In the genomic region with DNA sequence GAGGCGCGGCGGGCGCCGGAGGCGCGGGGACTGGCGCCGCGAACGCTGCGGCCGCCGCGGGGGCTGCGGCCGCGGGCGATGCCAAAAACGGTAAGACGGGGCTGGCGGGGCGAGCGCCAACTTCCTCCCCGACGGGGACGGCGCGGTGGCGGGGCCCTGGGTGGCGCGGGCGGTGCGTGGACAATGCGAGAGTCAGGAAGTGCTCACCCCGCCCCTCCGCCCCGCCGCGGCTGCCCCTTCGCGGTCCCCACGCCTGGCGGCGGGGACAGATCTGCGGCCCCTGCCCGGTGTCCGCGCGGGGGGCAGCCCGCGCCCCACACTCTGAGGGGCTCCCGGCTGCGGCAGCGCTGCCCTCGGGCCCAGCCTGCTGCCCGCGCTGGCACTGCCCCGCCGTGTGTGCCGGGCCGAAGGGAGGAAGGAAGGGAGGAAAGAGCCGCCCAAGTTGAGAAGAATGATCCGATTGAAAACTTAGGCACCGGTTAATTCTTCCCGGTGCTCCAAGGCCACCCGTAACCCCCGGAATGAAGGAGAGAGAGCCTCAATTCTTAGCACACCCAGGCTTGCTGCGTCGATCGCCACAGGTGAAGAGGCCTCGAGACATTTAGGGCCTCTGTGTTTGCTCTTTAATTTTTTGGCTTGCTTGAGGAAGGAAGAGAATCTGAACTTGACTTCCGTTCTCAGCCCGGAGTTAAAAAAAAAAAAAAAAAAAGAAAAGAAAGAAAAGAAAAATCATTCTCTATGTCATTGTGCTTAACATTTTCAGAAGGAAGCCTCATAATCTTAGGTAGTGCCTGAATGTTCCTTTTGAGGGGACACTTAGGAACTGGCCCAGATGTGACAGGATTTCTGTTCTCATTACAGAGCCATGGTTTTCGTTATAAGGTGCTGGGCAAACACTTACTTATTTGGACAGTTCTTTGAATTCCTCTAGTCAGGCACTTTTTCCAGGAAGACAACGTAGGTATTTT, we compare ENCODE assay signal across 8 cellular contexts. TPM values are rescaled to one million over a fixed set of nuclear protein-coding genes. Genes with fewer than 3 reads are reported as not detected.
A peak's percentile ranks its signal among the peaks of the same experiment; 100 is the strongest.
DNase-seq lines count a peak whose midpoint lies in the region; ATAC-seq and TF ChIP-seq lines count a peak whose summit lies in the region.

No MANE protein-coding gene starts in this region.

- H3K36me3 ChIP-seq in esophagus muscularis mucosa: no peaks in the 10 kb centered on the region
- H3K36me3 ChIP-seq in muscle layer of colon (ENCODE audit: insufficient read depth, low read length): no peaks in the 10 kb centered on the region
- H3K36me3 ChIP-seq in thoracic aorta: no peaks in the 10 kb centered on the region

- H3K27ac ChIP-seq in esophagus muscularis mucosa (replicated peaks in 1 of 4): peak overlapping the region; percentile 97 to 98 (median 98)
- H3K27ac ChIP-seq in muscle layer of colon (ENCODE audit: low read depth, low read length): peak overlapping the region; percentile 76
- H3K27ac ChIP-seq in thoracic aorta: peak overlapping the region; percentile 84 to 99

- intact Hi-C loops in esophagus muscularis mucosa (cut with DNase I): loop anchor here (5.0 to 10.0 kb wide), 2 partner anchors 104 to 229 kb away; no protein-coding TSS in a partner anchor

- under 1% methylated on average over 19 of the region's 76 CpGs for WGBS in esophagus muscularis mucosa

- H3K9me3 ChIP-seq in esophagus muscularis mucosa: no peaks in the 10 kb centered on the region
- no peaks in the 10 kb centered on the region for H3K9me3 ChIP-seq in muscle layer of colon (ENCODE audit: low read length)
- no peaks in the 10 kb centered on the region for H3K9me3 ChIP-seq in thoracic aorta

- no peak for TF ChIP-seq EP300 in esophagus muscularis mucosa (IDR thresholded peaks at IDR 0.05)

- H3K4me3 ChIP-seq in esophagus muscularis mucosa (peak overlapping the region; percentile 93 to 97 (median 94)), muscle layer of colon (ENCODE audit: low read depth in 1 of 2, low read length in 2 of 2) (peak overlapping the region; percentile 80 to 82), thoracic aorta (peak overlapping the region; percentile 86)

- peak overlapping the region; percentile 65 for H3K9ac ChIP-seq in muscle layer of colon (ENCODE audit: low read length)

- DNase-seq in GM13977 (ENCODE audit: low spot score) (peak; percentile 55), NCI-H69 (lab: John Stamatoyannopoulos, UW) (peak; percentile 73), esophagus muscularis mucosa (ENCODE audit: extremely low spot score) (no peak), thoracic aorta (ENCODE audit: low spot score) (no peak), superior temporal gyrus (ENCODE audit: extremely low spot score) (no peak)
- DNase-seq in activated T-cell treated with anti-CD3 and anti-CD28 coated beads, Interleukin-2, amount 50 U/mL, for 1 hour: peak; percentile 64

- no peak for TF ChIP-seq POLR2A in esophagus muscularis mucosa (IDR thresholded peaks at IDR 0.05; ENCODE audit: low read depth)

- in situ Hi-C loops in GM13977 (cut with MboI; ENCODE audit: low pct_unique_long_range_greater_than_20kb, low sequenced_read_pairs, unreplicated experiment): no loop called here

- H3K27me3 ChIP-seq in esophagus muscularis mucosa: no peaks in the 10 kb centered on the region
- H3K27me3 ChIP-seq in muscle layer of colon (ENCODE audit: control insufficient read depth in 1 of 2, insufficient read depth in 2 of 2, low read length in 2 of 2): no peaks in the 10 kb centered on the region
- no peaks in the 10 kb centered on the region for H3K27me3 ChIP-seq in thoracic aorta (replicated peaks; ENCODE audit: insufficient read depth)

- H3K4me1 ChIP-seq in esophagus muscularis mucosa: peaks cover 23 to 63% (median 46%) of the 10 kb centered on the region in 4 donors
- peaks cover 28% of the 10 kb centered on the region for H3K4me1 ChIP-seq in muscle layer of colon (ENCODE audit: insufficient read depth, low read length)
- peaks cover 35 to 49% of the 10 kb centered on the region in 2 donors for H3K4me1 ChIP-seq in thoracic aorta (ENCODE audit: control insufficient read depth in 1 of 2, low read depth in 2 of 2)

- ATAC-seq in HG02623 (IDR thresholded peaks at IDR 0.05; ENCODE audit: unreplicated experiment): peak; percentile 38
- ATAC-seq in thoracic aorta (ENCODE audit: insufficient number of reproducible peaks, low FRiP score, low read depth): no peak

- TF ChIP-seq CTCF in GM13977 (IDR thresholded peaks at IDR 0.05; ENCODE audit: extremely low read depth, insufficient read depth, missing control alignments) (no peak), esophagus muscularis mucosa (IDR thresholded peaks at IDR 0.05) (peak in 1 of 3 experiments; percentile 9), thoracic aorta (IDR thresholded peaks at IDR 0.05) (peak; percentile 8)

RNA-seq across cellular contexts. Expression of a gene that starts 1.0 kb away (rescaled TPM):
- total RNA-seq in esophagus muscularis mucosa: 10 to 100 TPM; 43.2 to 68.4 (median 52.4) TPM
- 10 to 100 TPM; 46.7 to 58.3 TPM for total RNA-seq in thoracic aorta

Comparison
In these comparisons a context has a peak if more than half of its experiments do, and no peak if none do; other contexts are left out.
1. DNase-seq: peak in GM13977 (single experiment), NCI-H69 (single experiment) and activated T-cell treated with anti-CD3 and anti-CD28 coated beads, Interleukin-2, amount 50 U/mL, for 1 hour (single experiment); none in esophagus muscularis mucosa (single experiment), thoracic aorta (single experiment) and superior temporal gyrus (single experiment).
2. Peak in every context shown above with its lines, with median percentiles within 50 percentile points of each other: H3K27ac ChIP-seq and H3K4me3 ChIP-seq.